1 cellular context compared by ENCODE assay signal in the genomic region with DNA sequence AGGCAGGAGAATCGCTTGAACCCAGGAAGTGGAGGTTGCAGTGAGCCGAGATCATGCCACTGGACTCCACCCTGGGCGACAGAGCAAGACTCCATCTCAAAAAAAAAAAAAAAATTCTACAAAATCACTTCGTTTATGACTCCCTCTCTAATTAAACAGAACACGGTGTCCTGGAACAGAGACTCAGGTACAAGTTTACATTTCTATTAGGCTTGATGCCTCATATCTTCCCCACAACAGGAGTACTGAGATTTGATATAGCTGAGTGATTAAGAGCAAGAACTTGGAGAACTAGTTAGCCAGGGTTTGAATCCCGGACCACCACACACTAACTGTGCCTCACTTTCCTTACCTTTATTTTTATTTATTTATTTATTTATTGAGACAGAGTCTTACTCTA.
TF ChIP-seq lines count a peak whose summit lies in the region.

No MANE protein-coding gene starts in this region.

TF ChIP-seq in K562, 482 proteins besides CTCF, POLR2A, EP300 and RAD21:
- peak; percentile 26; the same call in 1 of the 2 replicates for TF ChIP-seq ADNP (tag; IDR thresholded peaks at IDR 0.05)
- TF ChIP-seq, protein P1, sequence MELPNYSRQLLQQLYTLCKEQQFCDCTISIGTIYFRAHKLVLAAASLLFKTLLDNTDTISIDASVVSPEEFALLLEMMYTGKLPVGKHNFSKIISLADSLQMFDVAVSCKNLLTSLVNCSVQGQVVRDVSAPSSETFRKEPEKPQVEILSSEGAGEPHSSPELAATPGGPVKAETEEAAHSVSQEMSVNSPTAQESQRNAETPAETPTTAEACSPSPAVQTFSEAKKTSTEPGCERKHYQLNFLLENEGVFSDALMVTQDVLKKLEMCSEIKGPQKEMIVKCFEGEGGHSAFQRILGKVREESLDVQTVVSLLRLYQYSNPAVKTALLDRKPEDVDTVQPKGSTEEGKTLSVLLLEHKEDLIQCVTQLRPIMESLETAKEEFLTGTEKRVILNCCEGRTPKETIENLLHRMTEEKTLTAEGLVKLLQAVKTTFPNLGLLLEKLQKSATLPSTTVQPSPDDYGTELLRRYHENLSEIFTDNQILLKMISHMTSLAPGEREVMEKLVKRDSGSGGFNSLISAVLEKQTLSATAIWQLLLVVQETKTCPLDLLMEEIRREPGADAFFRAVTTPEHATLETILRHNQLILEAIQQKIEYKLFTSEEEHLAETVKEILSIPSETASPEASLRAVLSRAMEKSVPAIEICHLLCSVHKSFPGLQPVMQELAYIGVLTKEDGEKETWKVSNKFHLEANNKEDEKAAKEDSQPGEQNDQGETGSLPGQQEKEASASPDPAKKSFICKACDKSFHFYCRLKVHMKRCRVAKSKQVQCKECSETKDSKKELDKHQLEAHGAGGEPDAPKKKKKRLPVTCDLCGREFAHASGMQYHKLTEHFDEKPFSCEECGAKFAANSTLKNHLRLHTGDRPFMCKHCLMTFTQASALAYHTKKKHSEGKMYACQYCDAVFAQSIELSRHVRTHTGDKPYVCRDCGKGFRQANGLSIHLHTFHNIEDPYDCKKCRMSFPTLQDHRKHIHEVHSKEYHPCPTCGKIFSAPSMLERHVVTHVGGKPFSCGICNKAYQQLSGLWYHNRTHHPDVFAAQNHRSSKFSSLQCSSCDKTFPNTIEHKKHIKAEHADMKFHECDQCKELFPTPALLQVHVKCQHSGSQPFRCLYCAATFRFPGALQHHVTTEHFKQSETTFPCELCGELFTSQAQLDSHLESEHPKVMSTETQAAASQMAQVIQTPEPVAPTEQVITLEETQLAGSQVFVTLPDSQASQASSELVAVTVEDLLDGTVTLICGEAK (IDR thresholded peaks at IDR 0.05) = 0 out of 2 replicates have a peak, but pooled peaks have one; percentile 22
- TF ChIP-seq, protein P1 (CRISPR knock-in tag; IDR thresholded peaks at IDR 0.05) = no peak
- no peak for TF ChIP-seq RUNX1 (IDR thresholded peaks at IDR 0.05; ENCODE audit: low read depth)
